In genomic region chr7:24573008-24573553, GRCh38 we compare ENCODE assay signal across 1 cellular context.
TF ChIP-seq lines count a peak whose summit lies in the region.

PALS2 (plus strand) TSS chr7:24573452; CDS start chr7:24623668, 50,216 bp downstream.

TF ChIP-seq in H1, 55 proteins besides CTCF, POLR2A, EP300 and RAD21:
- TF ChIP-seq POU5F1 (IDR thresholded peaks at IDR 0.05; ENCODE audit: low read depth, low read length), result no peak
- no peak for TF ChIP-seq POLR2AphosphoS5 (IDR thresholded peaks at IDR 0.05; ENCODE audit: low read depth, low read length)
- no peak for TF ChIP-seq ZNF274 (IDR thresholded peaks at IDR 0.05; ENCODE audit: borderline replicate concordance, extremely low read depth, low read length)
- no peak for TF ChIP-seq CHD7 (IDR thresholded peaks at IDR 0.05; ENCODE audit: insufficient replicate concordance, low read length)
- TF ChIP-seq SIRT6 (IDR thresholded peaks at IDR 0.05; ENCODE audit: low read length), result no peak
- TF ChIP-seq SIX5 (IDR thresholded peaks at IDR 0.05; ENCODE audit: low read depth, low read length), result no peak
- TF ChIP-seq YY1 (IDR thresholded peaks at IDR 0.05; ENCODE audit: low read depth, low read length), result no peak
- no peak for TF ChIP-seq KDM5A (IDR thresholded peaks at IDR 0.05; ENCODE audit: low read length)
- TF ChIP-seq TBP (IDR thresholded peaks at IDR 0.05; ENCODE audit: low read depth, low read length), result no peak
- no peak for TF ChIP-seq CHD1 (IDR thresholded peaks at IDR 0.05; ENCODE audit: low read depth, low read length)
- no peak for TF ChIP-seq SP4 (IDR thresholded peaks at IDR 0.05; ENCODE audit: low read length)
- no peak for TF ChIP-seq EGR1 (IDR thresholded peaks at IDR 0.05; ENCODE audit: borderline replicate concordance, low read depth, low read length)
- TF ChIP-seq HDAC2 (IDR thresholded peaks at IDR 0.05; ENCODE audit: borderline replicate concordance in 1 of 2, low read depth in 2 of 2, low read length in 2 of 2), result no peak
- no peak for TF ChIP-seq GABPA (IDR thresholded peaks at IDR 0.05; ENCODE audit: borderline replicate concordance, insufficient read depth, low read length)
- no peak for TF ChIP-seq SAP30 (IDR thresholded peaks at IDR 0.05; ENCODE audit: insufficient read depth, insufficient replicate concordance, low read length)
- no peak for TF ChIP-seq ATF2 (IDR thresholded peaks at IDR 0.05; ENCODE audit: low read length)
- no peak for TF ChIP-seq HDAC6 (IDR thresholded peaks at IDR 0.05; ENCODE audit: low read depth, low read length)
- TF ChIP-seq CREB1 (IDR thresholded peaks at IDR 0.05), result no peak
- no peak for TF ChIP-seq USF2 (IDR thresholded peaks at IDR 0.05; ENCODE audit: low read length)
- no peak for TF ChIP-seq CTBP2 (IDR thresholded peaks at IDR 0.05; ENCODE audit: borderline replicate concordance, insufficient read depth, insufficient read length, low read length)
- TF ChIP-seq TAF1 (IDR thresholded peaks at IDR 0.05; ENCODE audit: low read depth, low read length), result peak; percentile 56
- no peak for TF ChIP-seq SRF (IDR thresholded peaks at IDR 0.05; ENCODE audit: low read depth, low read length)
- no peak for TF ChIP-seq MAFK (IDR thresholded peaks at IDR 0.05; ENCODE audit: low read depth, low read length)
- TF ChIP-seq PHF8 (conservative IDR thresholded peaks at IDR 0.05; ENCODE audit: low read depth, low read length), result peak; percentile 40
- no peak for TF ChIP-seq RXRA (IDR thresholded peaks at IDR 0.05; ENCODE audit: insufficient read depth, low read depth, low read length)
- TF ChIP-seq TCF12 (IDR thresholded peaks at IDR 0.05; ENCODE audit: low read depth, low read length), result no peak
- TF ChIP-seq CBX8 (IDR thresholded peaks at IDR 0.05; ENCODE audit: borderline replicate concordance, low read depth, low read length), result no peak
- peak; percentile 21 for TF ChIP-seq TAF7 (optimal IDR thresholded peaks at IDR 0.05; ENCODE audit: borderline replicate concordance, low read depth, low read length)
- 0 out of 2 replicates have a peak, but pooled peaks have one; percentile 4 for TF ChIP-seq BACH1 (IDR thresholded peaks at IDR 0.05; ENCODE audit: low read length)
- no peak for TF ChIP-seq BRCA1 (IDR thresholded peaks at IDR 0.05; ENCODE audit: low read depth, low read length)
- no peak for TF ChIP-seq EZH2 (IDR thresholded peaks at IDR 0.05; ENCODE audit: low read depth, low read length, severe bottlenecking)
- TF ChIP-seq SP2 (IDR thresholded peaks at IDR 0.05; ENCODE audit: low read length), result no peak
- TF ChIP-seq SP1 (IDR thresholded peaks at IDR 0.05; ENCODE audit: low read depth, low read length), result no peak
- TF ChIP-seq CHD2 (IDR thresholded peaks at IDR 0.05; ENCODE audit: low read length), result no peak
- no peak for TF ChIP-seq CBX5 (IDR thresholded peaks at IDR 0.05; ENCODE audit: low read depth, low read length)
- TF ChIP-seq JUN (IDR thresholded peaks at IDR 0.05; ENCODE audit: low read depth, low read length), result no peak
- peak; percentile 34; the same call in 1 of the 2 replicates for TF ChIP-seq NRF1 (IDR thresholded peaks at IDR 0.05; ENCODE audit: low read depth, low read length)
- TF ChIP-seq SUZ12 (IDR thresholded peaks at IDR 0.05; ENCODE audit: low read length), result no peak
- TF ChIP-seq KDM1A (IDR thresholded peaks at IDR 0.05; ENCODE audit: borderline replicate concordance, low read length), result no peak
- peak; percentile 37; the same call in 1 of the 2 replicates for TF ChIP-seq MAX (IDR thresholded peaks at IDR 0.05)
- TF ChIP-seq ATF3 (IDR thresholded peaks at IDR 0.05; ENCODE audit: insufficient read depth, low read depth, low read length), result no peak
- TF ChIP-seq KDM4A (IDR thresholded peaks at IDR 0.05; ENCODE audit: low read depth, low read length, severe bottlenecking), result peak; percentile 80
- no peak for TF ChIP-seq E2F6 (IDR thresholded peaks at IDR 0.05)
- no peak for TF ChIP-seq CEBPB (IDR thresholded peaks at IDR 0.05; ENCODE audit: low read depth, low read length)
- no peak for TF ChIP-seq RFX5 (IDR thresholded peaks at IDR 0.05; ENCODE audit: borderline replicate concordance, low read depth, low read length)
- TF ChIP-seq GTF2F1 (IDR thresholded peaks at IDR 0.05; ENCODE audit: borderline replicate concordance, low read depth, low read length), result no peak
- no peak for TF ChIP-seq TEAD4 (IDR thresholded peaks at IDR 0.05; ENCODE audit: low read depth, low read length)
- TF ChIP-seq RNF2 (IDR thresholded peaks at IDR 0.05; ENCODE audit: borderline replicate concordance, low read depth, low read length, missing control alignments, poor library complexity, severe bottlenecking), result no peak
- 0 out of 4 replicates have a peak, but pooled peaks have one; percentile 51 to 64 for TF ChIP-seq SIN3A (conservative IDR thresholded peaks at IDR 0.05 in 1 of 2, IDR thresholded peaks at IDR 0.05 in 1 of 2; ENCODE audit: low read depth in 1 of 2, low read length in 2 of 2)
- no peak for TF ChIP-seq BCL11A (IDR thresholded peaks at IDR 0.05; ENCODE audit: low read depth in 2 of 2, low read length in 2 of 2)
- TF ChIP-seq NANOG (IDR thresholded peaks at IDR 0.05; ENCODE audit: insufficient read depth, low read depth, low read length, poor library complexity, severe bottlenecking), result no peak
- TF ChIP-seq JUND (IDR thresholded peaks at IDR 0.05; ENCODE audit: low read length), result no peak
- TF ChIP-seq RBBP5 (IDR thresholded peaks at IDR 0.05; ENCODE audit: borderline replicate concordance, low read depth, low read length), result peak; percentile 49
- no peak for TF ChIP-seq ASH2L (IDR thresholded peaks at IDR 0.05; ENCODE audit: low read length)
- no peak for TF ChIP-seq FOSL1 (IDR thresholded peaks at IDR 0.05; ENCODE audit: insufficient read depth, low read depth, low read length)
